ENCODE assay signal across 20 cellular contexts in genomic region chr5:84231390-84231789, GRCh38.
"Had no signal": no experiment of that assay in that cellular context is flagged by ENCODE, and none has a peak within 500 bp of the region (broad histone marks: within the 10 kb centered on the region; RNA-seq: fewer than 3 reads in every experiment).

No MANE protein-coding gene starts in this region.

- H3K9me3 ChIP-seq: SJSA1 had no signal

- H3K4me3 ChIP-seq: SJSA1, SK-N-MC had no signal

- H3K27ac ChIP-seq: SJSA1, SK-N-MC had no signal

- FAIRE-seq: HepG2, RCC 7860 had no signal

- H3K27me3 ChIP-seq: SJSA1 had no signal

- DNase-seq: IMR-90, Karpas-422, KG1, MM.1S, NCI-H1092 treated with DMSO at 0.1 percent for 48 hours, NCI-H1436, NCI-H187 treated with DMSO at 0.1 percent for 48 hours, NCI-H2029 treated with DMSO at 0.1 percent for 48 hours, NCI-H2171 treated with DMSO at 0.1 percent for 48 hours, NCI-H345, NCI-H524, NCI-H526 treated with DMSO at 0.1 percent for 48 hours, NCI-H774, Right ventricle myocardium superior, RPMI8226, SIG-M5 had no signal
